8 cellular contexts compared by ENCODE assay signal in the genomic region with DNA sequence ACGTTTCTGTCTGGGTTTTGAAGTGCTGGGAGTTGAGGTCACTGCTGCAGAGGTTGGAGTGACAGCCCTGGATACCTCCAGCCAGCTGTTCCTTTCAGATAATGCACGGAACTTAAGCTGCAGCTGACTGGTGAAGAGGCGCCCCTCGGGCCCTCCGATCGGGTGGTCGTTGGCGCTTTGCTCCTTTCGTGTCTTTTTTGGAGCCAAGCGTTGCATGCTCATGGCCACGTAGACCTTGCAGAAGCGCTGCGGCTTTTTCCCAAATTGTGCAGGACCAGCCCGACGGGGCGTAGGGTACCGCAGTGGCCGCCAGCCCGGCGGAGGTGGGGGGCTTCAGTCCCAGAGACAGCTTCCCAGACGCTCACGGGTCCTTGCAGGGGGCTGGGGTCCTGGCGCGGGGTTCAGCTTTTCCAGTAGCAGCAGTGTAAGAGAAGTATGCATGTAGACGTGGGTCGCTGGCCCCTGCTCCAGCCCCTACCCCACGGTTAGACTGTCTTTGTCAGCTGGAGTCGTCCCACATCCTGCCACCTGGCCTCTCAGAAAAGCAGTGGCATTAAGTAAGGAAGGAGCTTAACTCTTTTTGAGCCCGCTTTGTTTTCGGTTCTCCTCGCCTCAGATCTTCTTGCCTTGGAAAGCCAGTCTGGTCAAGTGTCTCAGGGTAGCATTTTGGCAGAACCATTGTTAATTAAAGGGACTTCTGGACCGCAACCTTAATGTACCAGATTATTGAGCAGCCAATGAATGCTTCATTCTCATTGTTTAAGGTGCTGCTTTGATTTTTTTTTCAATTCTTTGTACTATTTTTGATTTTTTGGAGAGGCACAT. TPM values are rescaled to one million over a fixed set of nuclear protein-coding genes. Genes with fewer than 3 reads are reported as not detected.
DNase-seq lines count a peak whose midpoint lies in the region; ATAC-seq and TF ChIP-seq lines count a peak whose summit lies in the region.

No MANE protein-coding gene starts in this region.

- ATAC-seq in GM21723 (IDR thresholded peaks at IDR 0.05; ENCODE audit: unreplicated experiment) (peak; percentile 9), Right ventricle myocardium superior (ENCODE audit: poor library complexity) (peak; percentile 30)

- CTCF ChIA-PET in CD8-positive, alpha-beta memory T cell (lab: Charles Lee) = interaction anchor here (0.6 to 7.3 kb wide), 36 partner anchors 8 to 241 kb away, joined by 3 to 85 read pairs (median 6); no protein-coding TSS in a partner anchor
- CTCF ChIA-PET in activated naive CD4-positive, alpha-beta T cell treated with anti-CD3 and anti-CD28 coated beads for 36 hours (lab: Charles Lee) = interaction anchor here (0.5 to 8.1 kb wide), 26 partner anchors 9 to 1071 kb away, joined by 3 to 161 read pairs (median 5); no protein-coding TSS in a partner anchor
- CTCF ChIA-PET in GM10248 (lab: Yijun Ruan, JAX) = interaction anchor here (0.6 to 9.4 kb wide), 56 partner anchors 9 to 241 kb away, joined by 3 to 138 read pairs (median 4); no protein-coding TSS in a partner anchor

- H3K27me3 Mint-ChIP-seq in CD8-positive, alpha-beta memory T cell = peaks cover 0 to 7% of the 10 kb centered on the region in 2 donors
- H3K27me3 Mint-ChIP-seq in activated naive CD4-positive, alpha-beta T cell treated with anti-CD3 and anti-CD28 coated beads for 36 hours (ENCODE audit: low read depth) = no peaks in the 10 kb centered on the region

- POLR2A ChIA-PET in CD8-positive, alpha-beta memory T cell (lab: Charles Lee) = interaction anchor here (0.5 to 4.7 kb wide), 16 partner anchors 9 to 1578 kb away, joined by 3 to 25 read pairs (median 5); a partner anchor contains a TSS
- POLR2A ChIA-PET in GM10248 (lab: Yijun Ruan, JAX) = interaction anchor here (1.0 kb wide), 2 partner anchors 41 to 164 kb away, joined by 3 read pairs; no protein-coding TSS in a partner anchor

- H3K9me3 ChIP-seq in CD8-positive, alpha-beta memory T cell (ENCODE audit: low read length) = no peaks in the 10 kb centered on the region

- peak in 3 of 5 donors; percentile 59 to 74 (median 69) for DNase-seq in CD8-positive, alpha-beta memory T cell
- peak; percentile 5 for DNase-seq in NCI-H345 treated with DMSO at 0.1 percent for 48 hours (lab: John Stamatoyannopoulos, UW; ENCODE audit: unreplicated experiment)
- DNase-seq in activated naive CD4-positive, alpha-beta T cell treated with anti-CD3 and anti-CD28 coated beads for 36 hours = peak; percentile 70
- DNase-seq in Right ventricle myocardium superior = peak; percentile 52
- peak; percentile 81 for DNase-seq in posterior vena cava (ENCODE audit: low spot score)
- DNase-seq in NCI-H2029 (lab: John Stamatoyannopoulos, UW) = no peak
- no peak for DNase-seq in GM10248 (ENCODE audit: extremely low spot score)

- H3K27ac ChIP-seq in CD8-positive, alpha-beta memory T cell (ENCODE audit: low read depth, low read length) = peak overlapping the region; percentile 97

- intact Hi-C loops in activated naive CD4-positive, alpha-beta T cell treated with anti-CD3 and anti-CD28 coated beads for 36 hours (cut with micrococcal nuclease) = loop anchor here (1.0 to 5.0 kb wide), 3 partner anchors 68 to 1269 kb away; a partner anchor contains a TSS
- intact Hi-C loops in Right ventricle myocardium superior (cut with DNase I) = loop anchor here (2.0 kb wide), 1 partner anchor 159 kb away; no protein-coding TSS in a partner anchor
- intact Hi-C loops in posterior vena cava (cut with DNase I) = loop anchor here (10.0 kb wide), 1 partner anchor 163 kb away; no protein-coding TSS in a partner anchor

- H3K4me3 Mint-ChIP-seq in CD8-positive, alpha-beta memory T cell = peak overlapping the region; percentile 93 to 99 (median 94)
- H3K4me3 Mint-ChIP-seq in activated naive CD4-positive, alpha-beta T cell treated with anti-CD3 and anti-CD28 coated beads for 36 hours = peak overlapping the region; percentile 89

- peaks cover 40 to 68% (median 59%) of the 10 kb centered on the region in 3 donors for H3K4me1 Mint-ChIP-seq in CD8-positive, alpha-beta memory T cell
- peaks cover 24% of the 10 kb centered on the region for H3K4me1 Mint-ChIP-seq in activated naive CD4-positive, alpha-beta T cell treated with anti-CD3 and anti-CD28 coated beads for 36 hours (ENCODE audit: low read depth)

- TF ChIP-seq CTCF in GM10248 (IDR thresholded peaks at IDR 0.05; ENCODE audit: control extremely low read depth, extremely low read depth, low read depth, missing control alignments) = no peak

- H3K27ac Mint-ChIP-seq in CD8-positive, alpha-beta memory T cell = peak overlapping the region; percentile 86 to 99 (median 98)
- H3K27ac Mint-ChIP-seq in activated naive CD4-positive, alpha-beta T cell treated with anti-CD3 and anti-CD28 coated beads for 36 hours = peak overlapping the region; percentile 99

- H3K36me3 Mint-ChIP-seq in CD8-positive, alpha-beta memory T cell = peaks cover 24 to 63% (median 28%) of the 10 kb centered on the region in 3 donors
- peaks cover 61% of the 10 kb centered on the region for H3K36me3 Mint-ChIP-seq in activated naive CD4-positive, alpha-beta T cell treated with anti-CD3 and anti-CD28 coated beads for 36 hours (ENCODE audit: low read depth)

- H3K4me1 ChIP-seq in CD8-positive, alpha-beta memory T cell (ENCODE audit: insufficient read depth, low read length) = peaks cover 54% of the 10 kb centered on the region

- H3K36me3 ChIP-seq in CD8-positive, alpha-beta memory T cell (ENCODE audit: insufficient read depth, low read length) = peaks cover 11% of the 10 kb centered on the region

- H3K27me3 ChIP-seq in CD8-positive, alpha-beta memory T cell (ENCODE audit: insufficient read depth, low read length, poor library complexity, severe bottlenecking) = no peaks in the 10 kb centered on the region

- H3K9me3 Mint-ChIP-seq in CD8-positive, alpha-beta memory T cell = peaks cover 0 to 2% (median 0%) of the 10 kb centered on the region in 5 donors
- H3K9me3 Mint-ChIP-seq in activated naive CD4-positive, alpha-beta T cell treated with anti-CD3 and anti-CD28 coated beads for 36 hours = no peaks in the 10 kb centered on the region

- H3K4me3 ChIP-seq in CD8-positive, alpha-beta memory T cell (ENCODE audit: low read length) = peak overlapping the region; percentile 98

RNA-seq across cellular contexts. Expression of a gene that starts 0.8 kb away (rescaled TPM):
- 100 to 1,000 TPM; 267 to 298 TPM for total RNA-seq in CD8-positive, alpha-beta memory T cell
- 127 TPM for polyA plus RNA-seq in CD8-positive, alpha-beta memory T cell
- 100 to 1,000 TPM; 289 to 294 TPM for total RNA-seq in activated naive CD4-positive, alpha-beta T cell treated with anti-CD3 and anti-CD28 coated beads for 36 hours
- total RNA-seq in Right ventricle myocardium superior (4.6 TPM), posterior vena cava (10 to 100 TPM; 19.0 to 28.6 TPM)

Comparison
In these comparisons a context has a peak if more than half of its experiments do, and no peak if none do; other contexts are left out.
1. DNase-seq: peak in CD8-positive, alpha-beta memory T cell (3 of 5), NCI-H345 treated with DMSO at 0.1 percent for 48 hours (single experiment), activated naive CD4-positive, alpha-beta T cell treated with anti-CD3 and anti-CD28 coated beads for 36 hours (single experiment), Right ventricle myocardium superior (single experiment) and posterior vena cava (single experiment); none in NCI-H2029 (single experiment) and GM10248 (single experiment).
2. RNA of a gene that starts 0.8 kb away (total RNA-seq): 267 to 298 TPM in CD8-positive, alpha-beta memory T cell and 289 to 294 TPM in activated naive CD4-positive, alpha-beta T cell treated with anti-CD3 and anti-CD28 coated beads for 36 hours; 19.0 to 28.6 TPM in posterior vena cava and 4.6 TPM in Right ventricle myocardium superior (single experiment); every median in the first group is over 4 times any median in the second.